Comparison of ENCODE assay signal across 17 cellular contexts in the genomic region with DNA sequence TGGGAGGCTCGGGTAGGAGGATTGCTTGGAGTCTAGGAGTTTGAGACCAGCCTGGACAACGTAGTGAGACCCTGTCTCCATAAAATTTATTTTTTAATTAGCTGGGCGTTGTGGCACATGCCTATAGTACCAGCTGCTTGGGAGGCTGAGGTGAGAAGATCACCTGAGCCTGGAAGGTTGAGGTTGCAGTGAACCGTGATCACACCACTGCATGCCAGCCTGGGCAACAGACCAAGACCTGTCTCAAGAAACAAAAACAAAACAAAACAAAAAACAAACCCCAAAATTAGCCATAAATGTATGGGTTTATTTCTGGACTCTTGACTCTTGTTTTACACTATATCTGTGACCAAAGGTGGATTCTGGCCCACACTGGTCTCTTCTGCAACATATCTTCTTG. TPM values are rescaled to one million over a fixed set of nuclear protein-coding genes. Genes with fewer than 3 reads are reported as not detected.
DNase-seq lines count a peak whose midpoint lies in the region; ATAC-seq and TF ChIP-seq lines count a peak whose summit lies in the region.
"Had no signal": no experiment of that assay in that cellular context is flagged by ENCODE, and none has a peak within 500 bp of the region (broad histone marks: within the 10 kb centered on the region; RNA-seq: fewer than 3 reads in every experiment).

No MANE protein-coding gene starts in this region.

- TF ChIP-seq CTCF in lung (IDR thresholded peaks at IDR 0.05; ENCODE audit: control extremely low read depth, extremely low read depth) (no peak), thyroid gland (IDR thresholded peaks at IDR 0.05) (no peak)

- H3K36me3 ChIP-seq in lung (ENCODE audit: control insufficient read depth in 2 of 2, insufficient read depth in 2 of 2, low read length in 2 of 2) (no peaks in the 10 kb centered on the region), thyroid gland (no peaks in the 10 kb centered on the region)
- H3K36me3 ChIP-seq: BLaER1 had no signal

- H3K4me1 ChIP-seq in lung (ENCODE audit: control insufficient read depth in 2 of 2, insufficient read depth in 2 of 2, low read length in 2 of 2), result peaks cover 0 to 3% of the 10 kb centered on the region in 2 donors
- H3K4me1 ChIP-seq in thyroid gland, result peaks cover 16 to 36% of the 10 kb centered on the region in 2 donors
- H3K4me1 ChIP-seq: Caco-2 had no signal

- no peak overlapping the region for H3K27ac Mint-ChIP-seq in activated CD8-positive, alpha-beta memory T cell treated with anti-CD3 and anti-CD28 coated beads, Interleukin-2, amount 10 ng/mL, durations not matched to agents 7 days and 5 days
- no peak overlapping the region for H3K27ac Mint-ChIP-seq in activated naive CD4-positive, alpha-beta T cell treated with anti-CD3 and anti-CD28 coated beads, Interleukin-2, amount 10 ng/mL, durations not matched to agents 7 days and 5 days
- H3K27ac Mint-ChIP-seq: CD8-positive, alpha-beta memory T cell; HFFc6 had no signal

- peak; percentile 3 for DNase-seq in activated CD8-positive, alpha-beta memory T cell treated with anti-CD3 and anti-CD28 coated beads, Interleukin-2, amount 10 ng/mL, durations not matched to agents 7 days and 5 days
- no peak for DNase-seq in activated CD8-positive, alpha-beta memory T cell treated with anti-CD3 and anti-CD28 coated beads for 24 hours
- DNase-seq in RPMI8226, result peak; percentile 42
- DNase-seq in lung (ENCODE audit: low spot score), result peak; percentile 22
- peak; percentile 56 to 63 for DNase-seq in thyroid gland
- DNase-seq in activated CD4-positive, alpha-beta T cell treated with anti-CD3 and anti-CD28 coated beads, Interleukin-2, amount 50 U/mL, for 4 hours, result no peak
- no peak for DNase-seq in activated naive CD4-positive, alpha-beta T cell treated with anti-CD3 and anti-CD28 coated beads, Interleukin-2, amount 10 ng/mL, durations not matched to agents 7 days and 5 days
- DNase-seq: 8988T; AML-193; Caco-2; CD8-positive, alpha-beta memory T cell; DMS53; GF-D8; HCEC 1CT; HFFc6 had no signal

- H3K4me3 ChIP-seq in lung, result no peak overlapping the region
- no peak overlapping the region for H3K4me3 ChIP-seq in thyroid gland (replicated peaks in 1 of 3)
- H3K4me3 ChIP-seq: BLaER1 had no signal

- TF ChIP-seq POLR2A in thyroid gland (IDR thresholded peaks at IDR 0.05), result no peak

- intact Hi-C loops in thyroid gland (cut with DNase I), result no loop called here

- H3K36me3 Mint-ChIP-seq in activated CD8-positive, alpha-beta memory T cell treated with anti-CD3 and anti-CD28 coated beads, Interleukin-2, amount 10 ng/mL, durations not matched to agents 7 days and 5 days, result no peaks in the 10 kb centered on the region
- no peaks in the 10 kb centered on the region for H3K36me3 Mint-ChIP-seq in activated naive CD4-positive, alpha-beta T cell treated with anti-CD3 and anti-CD28 coated beads, Interleukin-2, amount 10 ng/mL, durations not matched to agents 7 days and 5 days
- H3K36me3 Mint-ChIP-seq: CD8-positive, alpha-beta memory T cell had no signal

- no peaks in the 10 kb centered on the region for H3K9me3 ChIP-seq in lung (ENCODE audit: control insufficient read depth in 2 of 2, insufficient read depth in 1 of 2, low read length in 1 of 2)
- no peaks in the 10 kb centered on the region for H3K9me3 ChIP-seq in thyroid gland
- H3K9me3 ChIP-seq: BLaER1 had no signal

- H3K27ac ChIP-seq in lung (ENCODE audit: low read depth in 1 of 2, low read length in 1 of 2) (no peak overlapping the region), thyroid gland (peak overlapping the region; percentile 26 to 82 (median 58))
- H3K27ac ChIP-seq: BLaER1, HL-60 had no signal

- WGBS in lung, 2 donors, result 79 to 89% methylated on average over 4 of the region's 4 CpGs
- 60 to 71% methylated on average over 4 of the region's 4 CpGs for whole genome bisulfite sequencing in thyroid gland, 2 donors

- H3K27me3 Mint-ChIP-seq in activated CD8-positive, alpha-beta memory T cell treated with anti-CD3 and anti-CD28 coated beads, Interleukin-2, amount 10 ng/mL, durations not matched to agents 7 days and 5 days, result peaks cover 8% of the 10 kb centered on the region
- peaks cover 43% of the 10 kb centered on the region for H3K27me3 Mint-ChIP-seq in activated naive CD4-positive, alpha-beta T cell treated with anti-CD3 and anti-CD28 coated beads, Interleukin-2, amount 10 ng/mL, durations not matched to agents 7 days and 5 days

- H3K4me1 Mint-ChIP-seq in activated CD8-positive, alpha-beta memory T cell treated with anti-CD3 and anti-CD28 coated beads, Interleukin-2, amount 10 ng/mL, durations not matched to agents 7 days and 5 days, result peaks cover 6% of the 10 kb centered on the region
- peaks cover 4% of the 10 kb centered on the region for H3K4me1 Mint-ChIP-seq in activated naive CD4-positive, alpha-beta T cell treated with anti-CD3 and anti-CD28 coated beads, Interleukin-2, amount 10 ng/mL, durations not matched to agents 7 days and 5 days

- ATAC-seq in activated CD8-positive, alpha-beta memory T cell treated with anti-CD3 and anti-CD28 coated beads, Interleukin-2, amount 10 ng/mL, durations not matched to agents 7 days and 5 days, result no peak
- no peak for ATAC-seq in lung (ENCODE audit: insufficient read depth, low FRiP score)

- CTCF ChIA-PET in activated CD8-positive, alpha-beta memory T cell treated with anti-CD3 and anti-CD28 coated beads, Interleukin-2, amount 10 ng/mL, durations not matched to agents 7 days and 5 days (lab: Charles Lee), result interaction anchor here (1.0 to 2.2 kb wide), 3 partner anchors 10 to 71 kb away, joined by 3 to 9 read pairs (median 6); no protein-coding TSS in a partner anchor
- CTCF ChIA-PET in activated naive CD4-positive, alpha-beta T cell treated with anti-CD3 and anti-CD28 coated beads, Interleukin-2, amount 10 ng/mL, durations not matched to agents 7 days and 5 days (lab: Charles Lee), result interaction anchor here (1.7 to 2.8 kb wide), 2 partner anchors 22 to 71 kb away, joined by 5 to 8 read pairs; no protein-coding TSS in a partner anchor

- H3K27me3 ChIP-seq in lung (ENCODE audit: control insufficient read depth, insufficient read depth), result peaks cover 5% of the 10 kb centered on the region
- no peaks in the 10 kb centered on the region for H3K27me3 ChIP-seq in thyroid gland
- H3K27me3 ChIP-seq: BLaER1 had no signal

- H3K9me3 Mint-ChIP-seq in activated CD8-positive, alpha-beta memory T cell treated with anti-CD3 and anti-CD28 coated beads, Interleukin-2, amount 10 ng/mL, durations not matched to agents 7 days and 5 days (ENCODE audit: low read depth), result no peaks in the 10 kb centered on the region
- H3K9me3 Mint-ChIP-seq in activated naive CD4-positive, alpha-beta T cell treated with anti-CD3 and anti-CD28 coated beads, Interleukin-2, amount 10 ng/mL, durations not matched to agents 7 days and 5 days, result no peaks in the 10 kb centered on the region
- H3K9me3 Mint-ChIP-seq: CD8-positive, alpha-beta memory T cell; HFFc6 had no signal

- no peak overlapping the region for H3K4me3 Mint-ChIP-seq in activated CD8-positive, alpha-beta memory T cell treated with anti-CD3 and anti-CD28 coated beads, Interleukin-2, amount 10 ng/mL, durations not matched to agents 7 days and 5 days
- H3K4me3 Mint-ChIP-seq in activated naive CD4-positive, alpha-beta T cell treated with anti-CD3 and anti-CD28 coated beads, Interleukin-2, amount 10 ng/mL, durations not matched to agents 7 days and 5 days, result no peak overlapping the region
- H3K4me3 Mint-ChIP-seq: CD8-positive, alpha-beta memory T cell; HFFc6 had no signal

RNA-seq across cellular contexts. Expression of a gene that starts 41.6 kb away (rescaled TPM):
- total RNA-seq in activated CD8-positive, alpha-beta memory T cell treated with anti-CD3 and anti-CD28 coated beads, Interleukin-2, amount 10 ng/mL, durations not matched to agents 7 days and 5 days, result 100 to 1,000 TPM; 192 to 234 TPM
- total RNA-seq in lung (100 to 1,000 TPM; 209 to 260 TPM), thyroid gland (100 to 1,000 TPM; 187 to 263 (median 231) TPM)
- polyA plus RNA-seq in lung, result 100 to 1,000 TPM; 166 to 471 TPM

RNA-seq across cellular contexts. Expression of a gene that starts 52.2 kb away (rescaled TPM):
- total RNA-seq in activated CD8-positive, alpha-beta memory T cell treated with anti-CD3 and anti-CD28 coated beads, Interleukin-2, amount 10 ng/mL, durations not matched to agents 7 days and 5 days, result under 1 TPM; 0.07 to 0.09 TPM
- 10 to 100 TPM in 1 of 2 donors, 1 to 10 TPM in 1; 8.5 to 23.5 TPM for total RNA-seq in lung
- polyA plus RNA-seq in lung, result 1 to 10 TPM in 1 of 2 donors, under 1 TPM in 1; 0.96 to 1.8 TPM
- 10 to 100 TPM; 16.3 to 25.8 (median 22.7) TPM for total RNA-seq in thyroid gland
- total RNA-seq: Caco-2 had no signal
- polyA plus RNA-seq: CD8-positive, alpha-beta memory T cell had no signal

Comparison
In these comparisons a context has a peak if more than half of its experiments do, and no peak if none do; other contexts are left out.
1. DNase-seq: peak in activated CD8-positive, alpha-beta memory T cell treated with anti-CD3 and anti-CD28 coated beads, Interleukin-2, amount 10 ng/mL, durations not matched to agents 7 days and 5 days (single experiment), RPMI8226 (single experiment), lung (single experiment) and thyroid gland (2 of 2); none in activated CD8-positive, alpha-beta memory T cell treated with anti-CD3 and anti-CD28 coated beads for 24 hours (single experiment), activated CD4-positive, alpha-beta T cell treated with anti-CD3 and anti-CD28 coated beads, Interleukin-2, amount 50 U/mL, for 4 hours (0 of 2) and activated naive CD4-positive, alpha-beta T cell treated with anti-CD3 and anti-CD28 coated beads, Interleukin-2, amount 10 ng/mL, durations not matched to agents 7 days and 5 days (single experiment).
2. H3K27ac ChIP-seq: peak in thyroid gland (3 of 3); none in lung (0 of 2).
3. RNA of a gene that starts 52.2 kb away (total RNA-seq): 8.5 to 23.5 TPM in lung and 16.3 to 25.8 TPM in thyroid gland; 0.07 to 0.09 TPM in activated CD8-positive, alpha-beta memory T cell treated with anti-CD3 and anti-CD28 coated beads, Interleukin-2, amount 10 ng/mL, durations not matched to agents 7 days and 5 days; every median in the first group is over 4 times any median in the second.